7 cellular contexts compared by ENCODE assay signal in the genomic region with DNA sequence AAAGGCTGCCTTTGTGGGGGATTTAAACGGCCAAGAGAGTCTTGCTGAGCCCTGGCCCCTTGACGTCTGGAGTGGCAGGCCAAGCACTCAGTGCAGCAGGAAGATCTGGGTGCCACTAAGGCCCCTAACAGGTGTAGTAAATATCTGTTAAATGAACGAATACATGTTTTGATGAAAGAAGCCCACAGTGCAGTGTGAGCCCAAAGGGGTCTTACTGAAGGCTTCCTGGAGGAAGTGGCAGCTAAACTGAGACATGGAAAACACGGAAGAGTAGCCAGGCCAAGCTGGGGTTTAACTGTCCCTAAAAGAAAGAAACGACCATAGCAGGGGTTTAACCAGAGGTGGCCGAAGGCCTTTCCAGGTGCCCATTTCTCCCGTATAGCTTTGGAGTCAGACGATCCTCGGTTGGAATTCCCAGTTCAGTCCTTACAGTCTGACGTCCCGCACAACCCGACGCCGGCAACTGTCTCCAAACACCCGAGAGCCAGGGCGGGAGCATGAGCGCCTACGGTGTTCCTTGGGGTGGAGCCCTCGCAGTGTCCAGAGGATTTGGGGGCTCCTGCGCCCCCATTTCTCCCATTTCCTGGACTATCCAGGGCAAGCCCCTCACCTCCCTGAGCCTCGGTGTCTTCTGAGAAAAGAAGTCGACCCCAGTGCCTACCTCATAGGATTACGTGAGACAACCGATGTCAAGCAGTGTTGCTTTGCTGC. TPM values are rescaled to one million over a fixed set of nuclear protein-coding genes. Genes with fewer than 3 reads are reported as not detected.
DNase-seq lines count a peak whose midpoint lies in the region; ATAC-seq and TF ChIP-seq lines count a peak whose summit lies in the region.

No MANE protein-coding gene starts in this region.

- H3K27ac Mint-ChIP-seq in HFFc6 = peak overlapping the region; percentile 83
- peak overlapping the region; percentile 84 for H3K27ac Mint-ChIP-seq in activated CD8-positive, alpha-beta T cell treated with anti-CD3 and anti-CD28 coated beads for 36 hours

- intact Hi-C loops in activated CD8-positive, alpha-beta T cell treated with anti-CD3 and anti-CD28 coated beads for 36 hours (cut with micrococcal nuclease) = loop anchor here (5.0 kb wide), 1 partner anchor 71 kb away; a partner anchor contains a TSS
- intact Hi-C loops in left ventricle myocardium superior (cut with micrococcal nuclease) = no loop called here

- ATAC-seq in activated CD8-positive, alpha-beta T cell treated with anti-CD3 and anti-CD28 coated beads for 36 hours = no peak
- ATAC-seq in left ventricle myocardium superior (no peak), GM21717 (IDR thresholded peaks at IDR 0.05; ENCODE audit: unreplicated experiment) (no peak), GM18861 (IDR thresholded peaks at IDR 0.05; ENCODE audit: unreplicated experiment) (no peak)

- H3K27me3 Mint-ChIP-seq in HFFc6 (ENCODE audit: insufficient read depth) = peaks cover 3% of the 10 kb centered on the region
- peaks cover 14% of the 10 kb centered on the region for H3K27me3 Mint-ChIP-seq in activated CD8-positive, alpha-beta T cell treated with anti-CD3 and anti-CD28 coated beads for 36 hours

- H3K36me3 Mint-ChIP-seq in HFFc6 (ENCODE audit: low read depth) = no peaks in the 10 kb centered on the region
- no peaks in the 10 kb centered on the region for H3K36me3 Mint-ChIP-seq in activated CD8-positive, alpha-beta T cell treated with anti-CD3 and anti-CD28 coated beads for 36 hours (ENCODE audit: low read depth)

- peak overlapping the region in 20 of 21 experiments; percentile 27 to 90 (median 77) for H3K27ac ChIP-seq in skin epidermis

- H3K4me3 Mint-ChIP-seq in HFFc6 = peak overlapping the region; percentile 90
- H3K4me3 Mint-ChIP-seq in activated CD8-positive, alpha-beta T cell treated with anti-CD3 and anti-CD28 coated beads for 36 hours = peak overlapping the region; percentile 84

- CTCF ChIA-PET in activated CD8-positive, alpha-beta T cell treated with anti-CD3 and anti-CD28 coated beads for 36 hours (lab: Charles Lee) = interaction anchor here (2.6 to 14.4 kb wide), 2 partner anchors 19 to 49 kb away, joined by 7 to 89 read pairs; no protein-coding TSS in a partner anchor

- DNase-seq in HFFc6 (no peak), left ventricle myocardium superior (peak; percentile 38), NCI-H82 (lab: John Stamatoyannopoulos, UW) (no peak)
- DNase-seq in activated CD8-positive, alpha-beta T cell treated with anti-CD3 and anti-CD28 coated beads for 36 hours = no peak

- peak overlapping the region; percentile 60 to 96 (median 87) for H3K4me3 ChIP-seq in skin epidermis

- TF ChIP-seq CTCF in HFFc6 (IDR thresholded peaks at IDR 0.05) = no peak
- TF ChIP-seq CTCF in activated CD8-positive, alpha-beta T cell treated with anti-CD3 and anti-CD28 coated beads for 36 hours (IDR thresholded peaks at IDR 0.05) = no peak

- POLR2A ChIA-PET in activated CD8-positive, alpha-beta T cell treated with anti-CD3 and anti-CD28 coated beads for 36 hours (lab: Charles Lee) = no interaction called here

- no peaks in the 10 kb centered on the region for H3K9me3 Mint-ChIP-seq in HFFc6
- no peaks in the 10 kb centered on the region for H3K9me3 Mint-ChIP-seq in activated CD8-positive, alpha-beta T cell treated with anti-CD3 and anti-CD28 coated beads for 36 hours

- H3K4me1 Mint-ChIP-seq in HFFc6 (ENCODE audit: low read depth) = peaks cover 24% of the 10 kb centered on the region
- H3K4me1 Mint-ChIP-seq in activated CD8-positive, alpha-beta T cell treated with anti-CD3 and anti-CD28 coated beads for 36 hours (ENCODE audit: low read depth) = peaks cover 5% of the 10 kb centered on the region

RNA-seq across cellular contexts. Expression of a gene that starts 0.9 kb away (rescaled TPM):
- 1 to 10 TPM; 6.1 to 8.9 (median 6.5) TPM for total RNA-seq in HFFc6 (2021; fragmentation: NEBNext Ultra II Directional; extraction: Animal tissue kit (Norgen Biotek cat#: 25700))
- total RNA-seq in activated CD8-positive, alpha-beta T cell treated with anti-CD3 and anti-CD28 coated beads for 36 hours = 1 to 10 TPM; 3.3 to 3.7 TPM
- total RNA-seq in left ventricle myocardium superior = 9.1 TPM

RNA-seq across cellular contexts. Expression of a gene that starts 25.9 kb away (rescaled TPM):
- not detected for total RNA-seq in HFFc6 (2021; fragmentation: NEBNext Ultra II Directional; extraction: Animal tissue kit (Norgen Biotek cat#: 25700))
- total RNA-seq in activated CD8-positive, alpha-beta T cell treated with anti-CD3 and anti-CD28 coated beads for 36 hours = not detected
- 1.9 TPM for total RNA-seq in left ventricle myocardium superior
